Comparison of ENCODE assay signal across 8 cellular contexts in the genomic region with DNA sequence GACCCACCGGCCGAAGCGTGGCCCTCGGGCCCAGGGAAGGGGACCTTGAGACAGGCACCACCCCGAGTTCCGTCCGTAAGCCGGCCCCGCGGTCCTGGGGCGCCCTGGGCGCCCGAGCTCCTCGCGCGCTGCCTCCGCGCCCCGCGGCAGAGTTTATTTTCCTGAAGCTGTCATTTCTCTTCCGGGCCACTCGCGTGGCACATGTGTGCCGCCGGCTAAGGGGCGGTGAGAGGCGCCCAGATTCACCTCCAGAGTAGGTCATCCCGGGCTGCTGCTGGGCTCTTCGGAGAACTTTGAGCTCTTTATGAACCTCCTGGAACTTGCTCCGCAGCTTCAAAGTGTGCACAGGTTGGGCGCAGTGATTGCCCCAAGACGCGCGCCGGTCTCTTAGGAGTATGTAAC. TPM values are rescaled to one million over a fixed set of nuclear protein-coding genes. Genes with fewer than 3 reads are reported as not detected.
A peak's percentile ranks its signal among the peaks of the same experiment; 100 is the strongest.
DNase-seq lines count a peak whose midpoint lies in the region; ATAC-seq and TF ChIP-seq lines count a peak whose summit lies in the region.

No MANE protein-coding gene starts in this region.

- no peaks in the 10 kb centered on the region for H3K9me3 ChIP-seq in heart left ventricle
- no peaks in the 10 kb centered on the region for H3K9me3 ChIP-seq in skeletal muscle satellite cell (replicated peaks; ENCODE audit: low read length)

- peaks cover 3 to 27% (median 22%) of the 10 kb centered on the region in 12 donors for H3K4me1 ChIP-seq in heart left ventricle
- peaks cover 23% of the 10 kb centered on the region for H3K4me1 ChIP-seq in skeletal muscle satellite cell (ENCODE audit: control insufficient read depth, insufficient read depth, low read length)

- no peak for TF ChIP-seq CTCF in heart left ventricle (IDR thresholded peaks at IDR 0.05)

- WGBS in heart left ventricle, 4 donors = 0 to 1% (median 0%) methylated on average over 11 to 35 of the region's 35 CpGs

- H3K27me3 ChIP-seq in heart left ventricle (no peaks in the 10 kb centered on the region), skeletal muscle satellite cell (ENCODE audit: control insufficient read depth, insufficient read depth, low read length) (no peaks in the 10 kb centered on the region)

- H3K36me3 Mint-ChIP-seq in activated T-cell treated with anti-CD3 and anti-CD28 coated beads, Interleukin-2, amount 50 U/mL, for 4 hours (ENCODE audit: insufficient read depth) = peaks cover 6% of the 10 kb centered on the region

- peak overlapping the region; percentile 54 to 98 (median 92) for H3K4me3 ChIP-seq in heart left ventricle
- H3K4me3 ChIP-seq in skeletal muscle satellite cell (ENCODE audit: low read length) = peak overlapping the region; percentile 95

- no peaks in the 10 kb centered on the region for H3K9me3 Mint-ChIP-seq in activated T-cell treated with anti-CD3 and anti-CD28 coated beads, Interleukin-2, amount 50 U/mL, for 4 hours

- H3K36me3 ChIP-seq in heart left ventricle = peaks cover 0 to 31% (median 7%) of the 10 kb centered on the region in 9 donors
- peaks cover 19% of the 10 kb centered on the region for H3K36me3 ChIP-seq in skeletal muscle satellite cell (ENCODE audit: insufficient read depth, low read length)

- peak overlapping the region in 11 of 12 donors; percentile 71 to 88 (median 82) for H3K27ac ChIP-seq in heart left ventricle

- DNase-seq in heart left ventricle (peak in 1 of 5 donors; percentile 64), cardiac septum (ENCODE audit: low spot score) (no peak), M059J (ENCODE audit: low read depth) (peak; percentile 26), glomerular visceral epithelial cell (ENCODE audit: extremely low spot score) (peak; percentile 13), iPS-NIHi7 (ENCODE audit: extremely low spot score) (no peak)
- DNase-seq in activated T-cell treated with anti-CD3 and anti-CD28 coated beads, Interleukin-2, amount 50 U/mL, for 4 hours = peak; percentile 31

- H3K4me1 Mint-ChIP-seq in activated T-cell treated with anti-CD3 and anti-CD28 coated beads, Interleukin-2, amount 50 U/mL, for 4 hours (ENCODE audit: low read depth) = peaks cover 40% of the 10 kb centered on the region

- ATAC-seq in heart left ventricle (no peak), HG03520 (IDR thresholded peaks at IDR 0.05; ENCODE audit: unreplicated experiment) (no peak)
- peak; percentile 62 to 66 for ATAC-seq in activated T-cell treated with anti-CD3 and anti-CD28 coated beads, Interleukin-2, amount 50 U/mL, for 4 hours

- intact Hi-C loops in heart left ventricle (cut with DNase I) (loop anchor here in 5 of 10 donors (1.0 to 10.0 kb wide), 5 partner anchors 118 to 806 kb away; a partner anchor contains a TSS), cardiac septum (cut with DNase I) (loop anchor here (5.0 kb wide), 2 partner anchors 137 to 647 kb away; a partner anchor contains a TSS)

- no peak for TF ChIP-seq POLR2A in heart left ventricle (IDR thresholded peaks at IDR 0.05)

- peak overlapping the region; percentile 90 for H3K4me3 Mint-ChIP-seq in activated T-cell treated with anti-CD3 and anti-CD28 coated beads, Interleukin-2, amount 50 U/mL, for 4 hours

- H3K4me2 ChIP-seq in skeletal muscle satellite cell (ENCODE audit: low read length) = peak overlapping the region; percentile 92

- peak overlapping the region; percentile 91 for H3K9ac ChIP-seq in skeletal muscle satellite cell (ENCODE audit: low read depth, low read length)

- no peaks in the 10 kb centered on the region for H3K27me3 Mint-ChIP-seq in activated T-cell treated with anti-CD3 and anti-CD28 coated beads, Interleukin-2, amount 50 U/mL, for 4 hours (ENCODE audit: low read depth)

RNA-seq across cellular contexts. Expression of a gene that starts 0.5 kb away (rescaled TPM):
- total RNA-seq in heart left ventricle (10 to 100 TPM in 8 of 9 donors, 1 to 10 TPM in 1; 8.4 to 28.4 (median 21.9) TPM), cardiac septum (20.6 TPM)
- polyA plus RNA-seq in heart left ventricle = 10 to 100 TPM; 20.5 to 23.7 TPM
- 13.3 and 20.4 TPM in 2 replicates for total RNA-seq in M059J (2014; rRNA removed; shearing (Covaris generic))
- total RNA-seq in activated T-cell treated with anti-CD3 and anti-CD28 coated beads, Interleukin-2, amount 50 U/mL, for 4 hours = 100 to 1,000 TPM; 117 to 122 (median 118) TPM
- 14.7 and 15.9 TPM in 2 replicates for total RNA-seq in skeletal muscle satellite cell (2012; rRNA removed)

Comparison
In these comparisons a context has a peak if more than half of its experiments do, and no peak if none do; other contexts are left out.
1. ATAC-seq: peak in activated T-cell treated with anti-CD3 and anti-CD28 coated beads, Interleukin-2, amount 50 U/mL, for 4 hours (2 of 2); none in heart left ventricle (0 of 4) and HG03520 (single experiment).
2. DNase-seq: peak in M059J (single experiment), activated T-cell treated with anti-CD3 and anti-CD28 coated beads, Interleukin-2, amount 50 U/mL, for 4 hours (single experiment) and glomerular visceral epithelial cell (single experiment); none in cardiac septum (single experiment) and iPS-NIHi7 (single experiment).